1 cellular context compared by ENCODE assay signal in the genomic region with DNA sequence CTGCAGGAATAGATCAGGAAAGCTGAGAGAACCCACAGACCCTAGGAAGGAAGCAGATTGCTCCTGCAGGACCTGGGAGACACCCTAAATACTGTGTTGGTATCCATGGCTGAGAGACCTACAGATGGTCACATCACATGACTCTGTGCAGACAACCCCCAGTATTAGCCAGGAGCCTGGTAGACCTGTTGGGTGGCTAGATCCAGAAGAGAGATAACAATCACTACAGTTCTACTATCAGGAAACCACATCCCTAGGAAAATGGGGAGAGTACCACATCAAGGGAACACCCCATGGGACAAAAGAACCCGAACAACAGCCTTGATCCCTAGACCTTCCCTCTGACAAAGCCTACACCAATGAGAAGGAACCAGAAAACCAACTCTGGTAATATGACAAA.
TF ChIP-seq lines count a peak whose summit lies in the region.

No MANE protein-coding gene starts in this region.

TF ChIP-seq in GM23338, 12 proteins besides CTCF, POLR2A, EP300 and RAD21 (continued from another document):
- TF ChIP-seq, protein P1, sequence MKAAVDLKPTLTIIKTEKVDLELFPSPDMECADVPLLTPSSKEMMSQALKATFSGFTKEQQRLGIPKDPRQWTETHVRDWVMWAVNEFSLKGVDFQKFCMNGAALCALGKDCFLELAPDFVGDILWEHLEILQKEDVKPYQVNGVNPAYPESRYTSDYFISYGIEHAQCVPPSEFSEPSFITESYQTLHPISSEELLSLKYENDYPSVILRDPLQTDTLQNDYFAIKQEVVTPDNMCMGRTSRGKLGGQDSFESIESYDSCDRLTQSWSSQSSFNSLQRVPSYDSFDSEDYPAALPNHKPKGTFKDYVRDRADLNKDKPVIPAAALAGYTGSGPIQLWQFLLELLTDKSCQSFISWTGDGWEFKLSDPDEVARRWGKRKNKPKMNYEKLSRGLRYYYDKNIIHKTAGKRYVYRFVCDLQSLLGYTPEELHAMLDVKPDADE (IDR thresholded peaks at IDR 0.05), result no peak
- TF ChIP-seq EZH2 (IDR thresholded peaks at IDR 0.05; ENCODE audit: low read depth, unreplicated experiment) (no peak), EZH2phosphoT487 (IDR thresholded peaks at IDR 0.05; ENCODE audit: unreplicated experiment) (no peak), ZNF331 (CRISPR knock-in tag; IDR thresholded peaks at IDR 0.05; ENCODE audit: low read depth) (no peak)
